ENCODE assay signal across 8 cellular contexts in genomic region chr22:39501644-39502108, GRCh38. TPM values are rescaled to one million over a fixed set of nuclear protein-coding genes. Genes with fewer than 3 reads are reported as not detected.
DNase-seq lines count a peak whose midpoint lies in the region; ATAC-seq and TF ChIP-seq lines count a peak whose summit lies in the region.

No MANE protein-coding gene starts in this region.

- no peaks in the 10 kb centered on the region for H3K9me3 ChIP-seq in Peyer's patch
- no peaks in the 10 kb centered on the region for H3K9me3 ChIP-seq in esophagus (ENCODE audit: control insufficient read depth in 2 of 2, insufficient read depth in 1 of 2, low read depth in 1 of 2, low read length in 1 of 2)
- no peaks in the 10 kb centered on the region for H3K9me3 ChIP-seq in psoas muscle

- no peak for TF ChIP-seq POLR2A in Peyer's patch (IDR thresholded peaks at IDR 0.05)

- no peak for DNase-seq in Peyer's patch
- DNase-seq in psoas muscle = no peak
- DNase-seq in left lobe of liver (ENCODE audit: low spot score) = no peak

- ATAC-seq in GM18517 (IDR thresholded peaks at IDR 0.05; ENCODE audit: unreplicated experiment) (peak; percentile 24), psoas muscle (no peak), GM18511 (IDR thresholded peaks at IDR 0.05; ENCODE audit: unreplicated experiment) (no peak), GM19328 (IDR thresholded peaks at IDR 0.05; ENCODE audit: unreplicated experiment) (no peak), GM21723 (IDR thresholded peaks at IDR 0.05; ENCODE audit: unreplicated experiment) (no peak), left lobe of liver (no peak)

- H3K4me3 ChIP-seq in Peyer's patch (peak overlapping the region; percentile 66 to 95 (median 82)), esophagus (ENCODE audit: low read depth in 1 of 2, low read length in 2 of 2) (peak overlapping the region; percentile 82 to 96), psoas muscle (peak overlapping the region; percentile 87)

- H3K4me1 ChIP-seq in Peyer's patch = peaks cover 5 to 25% (median 7%) of the 10 kb centered on the region in 4 donors
- peaks cover 5 to 16% of the 10 kb centered on the region in 2 donors for H3K4me1 ChIP-seq in esophagus (ENCODE audit: control insufficient read depth in 2 of 2, insufficient read depth in 2 of 2, low read length in 1 of 2)
- peaks cover 20% of the 10 kb centered on the region for H3K4me1 ChIP-seq in psoas muscle

- TF ChIP-seq CTCF in Peyer's patch (IDR thresholded peaks at IDR 0.05) (no peak), psoas muscle (IDR thresholded peaks at IDR 0.05) (no peak)

- intact Hi-C loops in psoas muscle (cut with DNase I) = loop anchor here in 1 of 2 donors (2.0 kb wide), 2 partner anchors 17 to 27 kb away; no protein-coding TSS in a partner anchor

- H3K27ac ChIP-seq in Peyer's patch (peak overlapping the region; percentile 75 to 85 (median 80)), esophagus (ENCODE audit: low read depth in 2 of 2, low read length in 1 of 2) (peak overlapping the region; percentile 88 to 95), psoas muscle (peak overlapping the region; percentile 91)

- H3K27me3 ChIP-seq in Peyer's patch (no peaks in the 10 kb centered on the region), esophagus (ENCODE audit: control insufficient read depth in 1 of 2, insufficient read depth in 2 of 2, low read length in 2 of 2) (no peaks in the 10 kb centered on the region), psoas muscle (ENCODE audit: insufficient read depth in 3 of 3, low read length in 2 of 3) (no peaks in the 10 kb centered on the region)

- H3K36me3 ChIP-seq in Peyer's patch = peaks cover 0 to 29% (median 0%) of the 10 kb centered on the region in 3 donors
- peaks cover 5 to 14% of the 10 kb centered on the region in 2 donors for H3K36me3 ChIP-seq in esophagus (ENCODE audit: control insufficient read depth in 2 of 2, insufficient read depth in 2 of 2, low read length in 1 of 2)
- peaks cover 6 to 32% of the 10 kb centered on the region in 2 donors for H3K36me3 ChIP-seq in psoas muscle (ENCODE audit: insufficient read depth in 1 of 2, low read depth in 1 of 2)

- WGBS in esophagus, 2 donors = 31% methylated on average over 12 to 13 of the region's 13 CpGs
- 29 to 34% (median 34%) methylated on average over 13 of the region's 13 CpGs for WGBS in psoas muscle, 3 donors

RNA-seq across cellular contexts. Expression of gene MIEF1, which starts 0.4 kb away (rescaled TPM):
- total RNA-seq in Peyer's patch (10 to 100 TPM; 16.5 to 51.0 (median 41.3) TPM), psoas muscle (10 to 100 TPM in 2 of 4 donors, 1 to 10 TPM in 2; 8.6 to 18.7 (median 13.3) TPM), left lobe of liver (26.1 TPM)
- polyA plus RNA-seq in esophagus (1 to 10 TPM; 4.2 to 9.0 TPM), psoas muscle (10 to 100 TPM in 2 of 3 donors, 1 to 10 TPM in 1; 7.4 to 20.9 (median 14.0) TPM)

RNA-seq across cellular contexts. Expression of gene ATF4, which starts 18.7 kb away (rescaled TPM):
- total RNA-seq in Peyer's patch (100 to 1,000 TPM; 222 to 550 (median 280) TPM), psoas muscle (100 to 1,000 TPM; 246 to 839 (median 408) TPM), left lobe of liver (134 TPM)
- polyA plus RNA-seq in esophagus (100 to 1,000 TPM; 432 to 522 TPM), psoas muscle (1,000 to 10,000 TPM; 1,006 to 1,369 (median 1,295) TPM)

RNA-seq across cellular contexts. Expression of gene RPS19BP1, which starts 30.9 kb away (rescaled TPM):
- total RNA-seq in Peyer's patch (100 to 1,000 TPM in 1 of 4 donors, 10 to 100 TPM in 3; 59.4 to 132 (median 93.7) TPM), psoas muscle (10 to 100 TPM; 34.0 to 52.6 (median 42.6) TPM), left lobe of liver (50.1 TPM)
- polyA plus RNA-seq in esophagus (100 to 1,000 TPM in 1 of 2 donors, 10 to 100 TPM in 1; 94.0 to 116 TPM), psoas muscle (100 to 1,000 TPM; 143 to 313 (median 186) TPM)

RNA-seq across cellular contexts. Expression of gene MGAT3, which starts 44.9 kb away (rescaled TPM):
- total RNA-seq in Peyer's patch (10 to 100 TPM in 3 of 4 donors, 1 to 10 TPM in 1; 5.0 to 53.7 (median 49.6) TPM), psoas muscle (1 to 10 TPM; 1.4 to 2.2 (median 1.8) TPM), left lobe of liver (0.13 TPM)
- polyA plus RNA-seq in esophagus (under 1 TPM; 0.28 to 0.36 TPM), psoas muscle (under 1 TPM; 0.53 to 0.65 (median 0.56) TPM)
